In the genomic region with DNA sequence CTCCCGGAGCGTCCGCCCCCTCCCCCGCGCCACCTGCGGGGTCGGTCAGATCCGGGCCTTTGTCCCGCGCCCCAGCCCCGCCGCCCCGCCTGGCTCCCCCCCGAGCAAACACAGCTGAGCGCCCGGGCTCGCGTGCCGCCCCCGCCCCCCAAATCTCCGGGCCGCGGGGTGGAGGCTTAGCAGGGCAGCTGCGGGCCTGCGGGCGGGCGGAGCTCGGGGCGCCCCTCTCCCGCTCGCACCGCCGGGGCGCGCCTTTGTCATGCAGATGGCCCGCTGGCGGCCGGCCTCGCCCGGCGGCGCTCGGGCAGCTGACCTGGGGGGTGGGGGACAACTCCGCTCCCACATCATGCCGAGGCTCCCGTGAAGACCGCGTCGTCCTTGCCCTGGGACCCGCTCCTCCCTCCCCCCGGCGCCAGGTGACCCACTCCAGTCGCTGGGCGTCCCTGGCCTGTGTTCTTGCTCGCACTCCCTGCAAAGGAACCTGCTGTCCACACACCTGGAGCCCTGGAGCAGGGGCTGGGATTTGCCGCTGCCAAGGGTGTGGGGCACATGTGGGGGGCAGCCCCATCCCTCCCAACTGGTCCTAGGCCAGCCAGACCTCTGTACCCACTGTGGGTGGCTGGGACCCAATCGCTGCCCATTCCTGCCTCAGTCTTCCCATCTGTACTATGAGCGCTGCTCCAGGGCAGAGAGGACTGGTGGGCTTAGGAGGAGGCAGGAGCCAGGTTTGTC, we compare ENCODE assay signal across 1 cellular context.
TF ChIP-seq lines count a peak whose summit lies in the region.

No MANE protein-coding gene starts in this region.

TF ChIP-seq in WTC11, 78 proteins besides CTCF, POLR2A, EP300 and RAD21 (continued from another document):
- TF ChIP-seq, protein P1, sequence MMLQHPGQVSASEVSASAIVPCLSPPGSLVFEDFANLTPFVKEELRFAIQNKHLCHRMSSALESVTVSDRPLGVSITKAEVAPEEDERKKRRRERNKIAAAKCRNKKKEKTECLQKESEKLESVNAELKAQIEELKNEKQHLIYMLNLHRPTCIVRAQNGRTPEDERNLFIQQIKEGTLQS (CRISPR knock-in tag; conservative IDR thresholded peaks at IDR 0.05), result no peak
- TF ChIP-seq, protein P2, sequence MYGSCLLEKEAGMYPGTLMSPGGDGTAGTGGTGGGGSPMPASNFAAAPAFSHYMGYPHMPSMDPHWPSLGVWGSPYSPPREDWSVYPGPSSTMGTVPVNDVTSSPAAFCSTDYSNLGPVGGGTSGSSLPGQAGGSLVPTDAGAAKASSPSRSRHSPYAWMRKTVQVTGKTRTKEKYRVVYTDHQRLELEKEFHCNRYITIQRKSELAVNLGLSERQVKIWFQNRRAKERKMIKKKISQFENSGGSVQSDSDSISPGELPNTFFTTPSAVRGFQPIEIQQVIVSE (CRISPR knock-in tag; IDR thresholded peaks at IDR 0.05; ENCODE audit: borderline replicate concordance), result no peak
- TF ChIP-seq EMX1 (CRISPR knock-in tag; IDR thresholded peaks at IDR 0.05) (no peak), ATF1 (CRISPR knock-in tag; IDR thresholded peaks at IDR 0.05) (no peak), ZNF423 (CRISPR knock-in tag; IDR thresholded peaks at IDR 0.05) (peak; percentile 93), NR3C1 (CRISPR knock-in tag; conservative IDR thresholded peaks at IDR 0.05; ENCODE audit: low read depth) (no peak), HMGA2 (CRISPR knock-in tag; IDR thresholded peaks at IDR 0.05) (no peak), CREB1 (CRISPR knock-in tag; IDR thresholded peaks at IDR 0.05) (no peak), GABPB1 (CRISPR knock-in tag; IDR thresholded peaks at IDR 0.05) (no peak), ZNF416 (CRISPR knock-in tag; IDR thresholded peaks at IDR 0.05) (no peak)
- TF ChIP-seq, protein P3, sequence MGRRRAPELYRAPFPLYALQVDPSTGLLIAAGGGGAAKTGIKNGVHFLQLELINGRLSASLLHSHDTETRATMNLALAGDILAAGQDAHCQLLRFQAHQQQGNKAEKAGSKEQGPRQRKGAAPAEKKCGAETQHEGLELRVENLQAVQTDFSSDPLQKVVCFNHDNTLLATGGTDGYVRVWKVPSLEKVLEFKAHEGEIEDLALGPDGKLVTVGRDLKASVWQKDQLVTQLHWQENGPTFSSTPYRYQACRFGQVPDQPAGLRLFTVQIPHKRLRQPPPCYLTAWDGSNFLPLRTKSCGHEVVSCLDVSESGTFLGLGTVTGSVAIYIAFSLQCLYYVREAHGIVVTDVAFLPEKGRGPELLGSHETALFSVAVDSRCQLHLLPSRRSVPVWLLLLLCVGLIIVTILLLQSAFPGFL (CRISPR knock-in tag; IDR thresholded peaks at IDR 0.05; ENCODE audit: borderline replicate concordance), result no peak
- TF ChIP-seq, protein P4, sequence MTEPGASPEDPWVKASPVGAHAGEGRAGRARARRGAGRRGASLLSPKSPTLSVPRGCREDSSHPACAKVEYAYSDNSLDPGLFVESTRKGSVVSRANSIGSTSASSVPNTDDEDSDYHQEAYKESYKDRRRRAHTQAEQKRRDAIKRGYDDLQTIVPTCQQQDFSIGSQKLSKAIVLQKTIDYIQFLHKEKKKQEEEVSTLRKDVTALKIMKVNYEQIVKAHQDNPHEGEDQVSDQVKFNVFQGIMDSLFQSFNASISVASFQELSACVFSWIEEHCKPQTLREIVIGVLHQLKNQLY (CRISPR knock-in tag; IDR thresholded peaks at IDR 0.05), result no peak
- TF ChIP-seq, protein P5, sequence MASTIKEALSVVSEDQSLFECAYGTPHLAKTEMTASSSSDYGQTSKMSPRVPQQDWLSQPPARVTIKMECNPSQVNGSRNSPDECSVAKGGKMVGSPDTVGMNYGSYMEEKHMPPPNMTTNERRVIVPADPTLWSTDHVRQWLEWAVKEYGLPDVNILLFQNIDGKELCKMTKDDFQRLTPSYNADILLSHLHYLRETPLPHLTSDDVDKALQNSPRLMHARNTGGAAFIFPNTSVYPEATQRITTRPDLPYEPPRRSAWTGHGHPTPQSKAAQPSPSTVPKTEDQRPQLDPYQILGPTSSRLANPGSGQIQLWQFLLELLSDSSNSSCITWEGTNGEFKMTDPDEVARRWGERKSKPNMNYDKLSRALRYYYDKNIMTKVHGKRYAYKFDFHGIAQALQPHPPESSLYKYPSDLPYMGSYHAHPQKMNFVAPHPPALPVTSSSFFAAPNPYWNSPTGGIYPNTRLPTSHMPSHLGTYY (CRISPR knock-in tag; IDR thresholded peaks at IDR 0.05), result no peak
- TF ChIP-seq, protein P6, sequence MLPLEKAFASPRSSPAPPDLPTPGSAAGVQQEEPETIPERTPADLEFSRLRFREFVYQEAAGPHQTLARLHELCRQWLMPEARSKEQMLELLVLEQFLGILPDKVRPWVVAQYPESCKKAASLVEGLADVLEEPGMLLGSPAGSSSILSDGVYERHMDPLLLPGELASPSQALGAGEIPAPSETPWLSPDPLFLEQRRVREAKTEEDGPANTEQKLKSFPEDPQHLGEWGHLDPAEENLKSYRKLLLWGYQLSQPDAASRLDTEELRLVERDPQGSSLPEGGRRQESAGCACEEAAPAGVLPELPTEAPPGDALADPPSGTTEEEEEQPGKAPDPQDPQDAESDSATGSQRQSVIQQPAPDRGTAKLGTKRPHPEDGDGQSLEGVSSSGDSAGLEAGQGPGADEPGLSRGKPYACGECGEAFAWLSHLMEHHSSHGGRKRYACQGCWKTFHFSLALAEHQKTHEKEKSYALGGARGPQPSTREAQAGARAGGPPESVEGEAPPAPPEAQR (CRISPR knock-in tag; IDR thresholded peaks at IDR 0.05), result no peak
